In the genomic region with DNA sequence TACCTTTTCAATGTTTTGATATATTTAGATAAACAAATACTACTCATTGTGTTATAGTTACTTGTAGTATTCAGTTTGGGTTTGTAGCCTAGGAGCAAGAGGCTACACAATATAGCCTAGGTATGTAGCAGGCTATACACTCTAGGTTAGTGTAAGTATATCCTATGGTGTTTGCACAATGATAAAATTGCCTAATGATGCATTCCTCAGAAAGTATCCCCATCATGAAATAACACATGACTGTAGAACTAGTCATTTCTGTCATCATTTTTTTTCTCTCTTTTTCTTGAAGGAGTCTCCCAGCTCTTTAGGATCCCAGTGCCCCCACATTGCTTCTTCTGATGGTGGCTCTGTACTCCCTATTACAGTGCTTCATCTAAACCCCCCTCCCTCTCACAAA, we compare ENCODE assay signal across 30 cellular contexts.
"Had no signal": no experiment of that assay in that cellular context is flagged by ENCODE, and none has a peak within 500 bp of the region (broad histone marks: within the 10 kb centered on the region; RNA-seq: fewer than 3 reads in every experiment).

No MANE protein-coding gene starts in this region.

- DNase-seq: activated CD4-positive, alpha-beta memory T cell treated with anti-CD3 and anti-CD28 coated beads, Interleukin-2, amount 10 ng/mL, durations not matched to agents 7 days and 5 days; activated CD4-positive, alpha-beta T cell treated with anti-CD3 and anti-CD28 coated beads for 1 hour; activated CD4-positive, alpha-beta T cell treated with anti-CD3 and anti-CD28 coated beads for 4 hours; activated CD4-positive, alpha-beta T cell treated with anti-CD3 and anti-CD28 coated beads, Interleukin-2, amount 10 ng/mL, durations not matched to agents 7 days and 5 days; activated CD4-positive, alpha-beta T cell treated with anti-CD3 and anti-CD28 coated beads, Interleukin-2, amount 50 U/mL, for 4 hours; activated CD4-positive, CD25-positive, alpha-beta regulatory T cell; activated CD8-positive, alpha-beta memory T cell treated with anti-CD3 and anti-CD28 coated beads, Interleukin-2, amount 50 U/mL, for 48 hours; activated gamma-delta T cell; activated naive CD4-positive, alpha-beta T cell; activated naive CD4-positive, alpha-beta T cell treated with anti-CD3 and anti-CD28 coated beads, Interleukin-2, amount 10 ng/mL, durations not matched to agents 7 days and 5 days; activated naive CD8-positive, alpha-beta T cell treated with anti-CD3 and anti-CD28 coated beads, Interleukin-2, amount 10 ng/mL, durations not matched to agents 7 days and 5 days; activated T-cell treated with anti-CD3 and anti-CD28 coated beads for 4 hours; activated T-cell treated with anti-CD3 and anti-CD28 coated beads, Interleukin-2, amount 50 U/mL, for 24 hours; activated T-cell treated with anti-CD3 and anti-CD28 coated beads, Interleukin-2, amount 50 U/mL, for 72 hours; brain microvascular endothelial cell; caudate nucleus; cerebellar nuclear complex; colonic mucosa; effector CD4-positive, alpha-beta T cell; effector memory CD8-positive, alpha-beta T cell; esophagus squamous epithelium; foreskin fibroblast; hippocampal formation; T-helper 1 cell; T-helper 17 cell; T1000 had no signal

- H3K27me3 ChIP-seq: ascending aorta, brain microvascular endothelial cell, colonic mucosa, esophagus squamous epithelium had no signal

- ATAC-seq: activated naive CD4-positive, alpha-beta T cell treated with anti-CD3 and anti-CD28 coated beads, Interleukin-2, amount 50 U/mL, for 72 hours; activated T-cell treated with anti-CD3 and anti-CD28 coated beads, Interleukin-2, amount 50 U/mL, for 72 hours; effector memory CD8-positive, alpha-beta T cell; T-helper 17 cell had no signal

- H3K36me3 ChIP-seq: ascending aorta, brain microvascular endothelial cell, colonic mucosa, esophagus squamous epithelium had no signal

- H3K4me3 ChIP-seq: ascending aorta, colonic mucosa, esophagus squamous epithelium had no signal

- H3K4me1 ChIP-seq: ascending aorta, colonic mucosa, esophagus squamous epithelium had no signal

- H3K9me3 ChIP-seq: ascending aorta, colonic mucosa, esophagus squamous epithelium had no signal

- FAIRE-seq: frontal cortex had no signal

- H3K27ac ChIP-seq: ascending aorta, brain microvascular endothelial cell, colonic mucosa, epithelial cell of prostate, esophagus squamous epithelium had no signal
